11 cellular contexts compared by ENCODE assay signal in the genomic region with DNA sequence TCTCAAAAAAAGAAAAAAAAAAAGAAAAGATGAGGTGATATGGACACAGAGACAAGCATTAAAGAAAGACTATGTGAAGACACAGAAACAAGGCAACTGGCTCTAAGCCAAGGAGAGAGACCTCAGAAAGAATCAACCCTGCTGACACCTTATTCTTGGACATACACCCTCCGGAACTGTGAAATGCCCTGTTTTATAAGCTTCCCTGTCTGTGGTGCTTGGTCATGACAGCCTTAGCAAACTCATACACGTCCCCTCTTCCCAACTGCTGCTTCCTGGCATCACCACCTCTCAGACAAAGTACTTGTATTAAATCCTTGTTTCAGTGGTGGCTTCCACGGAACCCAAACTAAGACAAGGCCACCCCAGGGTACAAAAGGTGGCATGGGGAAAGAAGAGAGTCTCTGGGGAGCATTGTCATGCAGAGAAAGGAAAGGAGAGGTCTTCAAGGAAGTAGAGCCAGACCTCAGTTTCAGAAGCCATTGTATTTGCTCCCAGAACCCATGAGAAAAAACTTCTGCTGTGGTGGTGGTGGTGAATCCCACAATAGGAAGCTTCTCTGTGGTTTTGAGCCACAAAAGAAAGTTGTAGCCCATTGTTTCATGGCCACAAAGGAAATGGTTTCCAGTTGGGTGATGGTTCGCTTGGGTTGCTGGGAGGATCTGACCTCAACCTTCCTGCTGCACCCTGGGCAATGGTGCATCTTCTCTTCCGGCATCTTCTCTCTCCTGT. TPM values are rescaled to one million over a fixed set of nuclear protein-coding genes. Genes with fewer than 3 reads are reported as not detected.
DNase-seq lines count a peak whose midpoint lies in the region; ATAC-seq, FAIRE-seq and TF ChIP-seq lines count a peak whose summit lies in the region.
"Had no signal": no experiment of that assay in that cellular context is flagged by ENCODE, and none has a peak within 500 bp of the region (broad histone marks: within the 10 kb centered on the region; RNA-seq: fewer than 3 reads in every experiment).

No MANE protein-coding gene starts in this region.

- peaks cover 85 to 93% (median 89%) of the 10 kb centered on the region in 11 experiments for H3K27me3 ChIP-seq in BLaER1 treated with 17β-estradiol and CSF1 and Interleukin-3, amounts not matched to agents 10 nM and 100 nM
- no peaks in the 10 kb centered on the region for H3K27me3 ChIP-seq in gastrocnemius medialis

- peaks cover 10 to 18% (median 14%) of the 10 kb centered on the region in 11 experiments; a peak in 20 of 22 replicates for H3K9me3 ChIP-seq in BLaER1 treated with 17β-estradiol and CSF1 and Interleukin-3, amounts not matched to agents 10 nM and 100 nM (replicated peaks in 1 of 11)
- H3K9me3 ChIP-seq in gastrocnemius medialis, result no peaks in the 10 kb centered on the region

- H3K36me3 ChIP-seq in BLaER1 treated with 17β-estradiol and CSF1 and Interleukin-3, amounts not matched to agents 10 nM and 100 nM, result no peaks in the 10 kb centered on the region
- H3K36me3 ChIP-seq in gastrocnemius medialis, result no peaks in the 10 kb centered on the region

- in situ Hi-C loops in gastrocnemius medialis (cut with MboI; ENCODE audit: low sequenced_read_pairs in 4 of 4), result no loop called here

- FAIRE-seq in GM19239 (lab: Jason Lieb, UNC), result peak; percentile 80

- TF ChIP-seq CTCF in gastrocnemius medialis (IDR thresholded peaks at IDR 0.05 in 4 of 5, conservative IDR thresholded peaks at IDR 0.05 in 1 of 5), result no peak

- no peak for ATAC-seq in gastrocnemius medialis

- intact Hi-C loops in gastrocnemius medialis (cut with DNase I; ENCODE audit: low total_unique reads), result no loop called here

- H4K20me1 ChIP-seq in BLaER1 treated with 17β-estradiol and CSF1 and Interleukin-3, amounts not matched to agents 10 nM and 100 nM, result peaks cover 5 to 53% (median 22%) of the 10 kb centered on the region in 11 experiments; a peak in 20 of 22 replicates

- DNase-seq in GM19239 (ENCODE audit: insufficient read length, low spot score) (peak; percentile 64), T-helper 1 cell (peak in 4 of 5 donors; percentile 18 to 87 (median 28)), dermis blood vessel endothelial cell (peak; percentile 50), gastrocnemius medialis (no peak), SK-N-DZ (ENCODE audit: low spot score) (no peak), putamen (ENCODE audit: low spot score) (no peak), NCI-H526 treated with DMSO at 0.1 percent for 48 hours (lab: John Stamatoyannopoulos, UW) (no peak)
- DNase-seq: NCI-H524 treated with DMSO at 0.1 percent for 48 hours had no signal

- TF ChIP-seq POLR2A in gastrocnemius medialis (IDR thresholded peaks at IDR 0.05), result no peak

- H3K4me3 ChIP-seq in BLaER1 treated with 17β-estradiol and CSF1 and Interleukin-3, amounts not matched to agents 10 nM and 100 nM, result no peak overlapping the region
- no peak overlapping the region for H3K4me3 ChIP-seq in gastrocnemius medialis

- H3K4me1 ChIP-seq in BLaER1 treated with 17β-estradiol and CSF1 and Interleukin-3, amounts not matched to agents 10 nM and 100 nM, result peaks cover 16 to 25% (median 22%) of the 10 kb centered on the region in 10 experiments
- H3K4me1 ChIP-seq in gastrocnemius medialis, result no peaks in the 10 kb centered on the region

- no peak overlapping the region for H3K9ac ChIP-seq in BLaER1 treated with 17β-estradiol and CSF1 and Interleukin-3, amounts not matched to agents 10 nM and 100 nM

- H3K4me2 ChIP-seq in BLaER1 treated with 17β-estradiol and CSF1 and Interleukin-3, amounts not matched to agents 10 nM and 100 nM, result peak overlapping the region; percentile 53 to 76 (median 68)

- H3K27ac ChIP-seq in BLaER1 treated with 17β-estradiol and CSF1 and Interleukin-3, amounts not matched to agents 10 nM and 100 nM, result no peak overlapping the region; a peak in 1 of 22 replicates
- peak overlapping the region in 1 of 4 donors; percentile 8 for H3K27ac ChIP-seq in gastrocnemius medialis

RNA-seq across cellular contexts. Expression of a gene that starts 16.3 kb away (rescaled TPM):
- total RNA-seq in dermis blood vessel endothelial cell, result not detected in 2 replicates
- not detected for total RNA-seq in gastrocnemius medialis
- not detected in 2 replicates for polyA plus RNA-seq in SK-N-DZ (2014; cell fraction: cytosol; rRNA removed)
- polyA plus RNA-seq in SK-N-DZ (2014; cell fraction: nucleus; rRNA removed), result not detected in 2 replicates
- total RNA-seq: epithelial cell of proximal tubule, mesenteric fat pad had no signal

RNA-seq across cellular contexts. Expression of a gene that starts 17.3 kb away (rescaled TPM):
- total RNA-seq in dermis blood vessel endothelial cell, result 95.3 and 184 TPM in 2 replicates
- 1 to 10 TPM; 4.7 to 9.6 (median 5.8) TPM for total RNA-seq in gastrocnemius medialis
- 0.43 and 1.2 TPM in 2 replicates for polyA plus RNA-seq in SK-N-DZ (2014; cell fraction: cytosol; rRNA removed)
- 1.9 and 3.3 TPM in 2 replicates for polyA plus RNA-seq in SK-N-DZ (2014; cell fraction: nucleus; rRNA removed)

RNA-seq across cellular contexts. Expression of a gene that starts 40.3 kb away (rescaled TPM):
- total RNA-seq in dermis blood vessel endothelial cell (not detected in 2 replicates), gastrocnemius medialis (under 1 TPM in 1 of 4 donors, not detected in 3; 0.47 TPM)
- polyA plus RNA-seq in SK-N-DZ (2014; cell fraction: cytosol; rRNA removed), result not detected in 2 replicates
- polyA plus RNA-seq in SK-N-DZ (2014; cell fraction: nucleus; rRNA removed), result not detected in 2 replicates
- total RNA-seq: epithelial cell of proximal tubule had no signal

RNA-seq across cellular contexts. Expression of a gene that starts 59.8 kb away (rescaled TPM):
- total RNA-seq in dermis blood vessel endothelial cell (55.6 and 65.0 TPM in 2 replicates), gastrocnemius medialis (1 to 10 TPM; 1.5 to 3.9 (median 2.4) TPM)
- polyA plus RNA-seq in SK-N-DZ (2014; cell fraction: cytosol; rRNA removed), result 4.5 and 6.4 TPM in 2 replicates
- 1.8 and 3.1 TPM in 2 replicates for polyA plus RNA-seq in SK-N-DZ (2014; cell fraction: nucleus; rRNA removed)

Comparison
In these comparisons a context has a peak if more than half of its experiments do, and no peak if none do; other contexts are left out.
1. DNase-seq: peak in GM19239 (single experiment), T-helper 1 cell (4 of 5) and dermis blood vessel endothelial cell (single experiment); none in gastrocnemius medialis (0 of 2), SK-N-DZ (single experiment), putamen (single experiment) and NCI-H526 treated with DMSO at 0.1 percent for 48 hours (single experiment).